Comparison of ENCODE assay signal across 8 cellular contexts in the genomic region with DNA sequence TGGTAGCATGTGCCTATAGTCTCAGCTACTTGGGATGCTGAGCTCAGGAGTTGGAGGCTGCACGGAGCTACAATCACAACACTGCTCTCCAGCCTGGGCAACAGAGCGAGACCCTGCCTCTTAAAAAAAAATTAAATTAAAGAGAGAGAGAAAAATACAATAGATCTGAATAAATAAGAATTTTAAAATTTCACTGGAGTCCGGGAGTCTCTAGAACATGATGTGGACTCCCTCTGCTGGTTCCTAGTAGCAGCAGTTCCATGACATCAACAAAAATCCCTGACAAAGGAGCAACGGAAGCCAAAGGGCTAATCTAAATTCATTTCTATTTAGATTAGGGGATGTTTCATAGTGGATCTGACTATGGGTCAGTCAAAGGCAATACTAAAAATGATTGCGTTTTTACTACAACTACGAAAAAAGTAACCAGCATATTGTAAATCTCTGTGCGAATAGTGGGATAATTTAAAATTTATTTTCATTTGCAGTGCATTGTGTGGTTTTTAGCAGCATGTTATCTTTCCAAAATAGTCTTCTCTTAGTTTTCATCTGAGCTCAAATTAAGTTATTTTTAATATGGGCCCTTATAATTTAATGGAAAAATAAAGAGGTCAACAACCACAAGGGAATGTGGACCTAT. TPM values are rescaled to one million over a fixed set of nuclear protein-coding genes. Genes with fewer than 3 reads are reported as not detected.
A peak's percentile ranks its signal among the peaks of the same experiment; 100 is the strongest.
DNase-seq lines count a peak whose midpoint lies in the region; ATAC-seq and TF ChIP-seq lines count a peak whose summit lies in the region.

No MANE protein-coding gene starts in this region.

- no peaks in the 10 kb centered on the region for H3K27me3 Mint-ChIP-seq in stimulated activated naive CD8-positive, alpha-beta T cell treated with anti-CD3 and anti-CD28 coated beads, Interleukin-15, amount 100 ng/mL, for 72 hours
- H3K27me3 Mint-ChIP-seq in activated CD4-positive, alpha-beta T cell treated with anti-CD3 and anti-CD28 coated beads, Interleukin-2, amount 10 ng/mL, durations not matched to agents 7 days and 5 days, result no peaks in the 10 kb centered on the region

- peaks cover 33% of the 10 kb centered on the region for H3K36me3 Mint-ChIP-seq in activated CD4-positive, alpha-beta T cell treated with anti-CD3 and anti-CD28 coated beads, Interleukin-2, amount 10 ng/mL, durations not matched to agents 7 days and 5 days (ENCODE audit: low read depth)

- DNase-seq in BJ (ENCODE audit: low read depth) (no peak), HuH-7 (ENCODE audit: low spot score) (peak; percentile 30), astrocyte of the cerebellum (ENCODE audit: low read depth) (peak; percentile 39), left kidney (ENCODE audit: low read depth, low spot score) (peak; percentile 44), SKM-1 (lab: John Stamatoyannopoulos, UW; ENCODE audit: unreplicated experiment) (no peak)
- no peak for DNase-seq in stimulated activated naive CD8-positive, alpha-beta T cell treated with anti-CD3 and anti-CD28 coated beads, Interleukin-15, amount 100 ng/mL, for 72 hours
- DNase-seq in activated CD4-positive, alpha-beta T cell treated with anti-CD3 and anti-CD28 coated beads, Interleukin-2, amount 10 ng/mL, durations not matched to agents 7 days and 5 days, result no peak
- DNase-seq in activated CD4-positive, alpha-beta T cell treated with anti-CD3 and anti-CD28 coated beads, Interleukin-2, amount 50 U/mL, for 48 hours, result no peak

- no peak overlapping the region for H3K27ac Mint-ChIP-seq in stimulated activated naive CD8-positive, alpha-beta T cell treated with anti-CD3 and anti-CD28 coated beads, Interleukin-15, amount 100 ng/mL, for 72 hours
- H3K27ac Mint-ChIP-seq in activated CD4-positive, alpha-beta T cell treated with anti-CD3 and anti-CD28 coated beads, Interleukin-2, amount 10 ng/mL, durations not matched to agents 7 days and 5 days, result no peak overlapping the region

- TF ChIP-seq CTCF in BJ (IDR thresholded peaks at IDR 0.05; ENCODE audit: insufficient read depth, low read depth, low read length), result peak; percentile 77
- peak; percentile 85 for TF ChIP-seq CTCF in astrocyte of the cerebellum (IDR thresholded peaks at IDR 0.05; ENCODE audit: low read depth, low read length, missing control alignments)

- H3K4me1 Mint-ChIP-seq in stimulated activated naive CD8-positive, alpha-beta T cell treated with anti-CD3 and anti-CD28 coated beads, Interleukin-15, amount 100 ng/mL, for 72 hours, result peaks cover 50% of the 10 kb centered on the region
- peaks cover 28% of the 10 kb centered on the region for H3K4me1 Mint-ChIP-seq in activated CD4-positive, alpha-beta T cell treated with anti-CD3 and anti-CD28 coated beads, Interleukin-2, amount 10 ng/mL, durations not matched to agents 7 days and 5 days

- in situ Hi-C loops in astrocyte of the cerebellum (cut with HindIII; ENCODE audit: low sequenced_read_pairs), result loop anchor here (10.0 kb wide), 1 partner anchor 616 kb away; no protein-coding TSS in a partner anchor

- no peak overlapping the region for H3K4me3 Mint-ChIP-seq in stimulated activated naive CD8-positive, alpha-beta T cell treated with anti-CD3 and anti-CD28 coated beads, Interleukin-15, amount 100 ng/mL, for 72 hours
- H3K4me3 Mint-ChIP-seq in activated CD4-positive, alpha-beta T cell treated with anti-CD3 and anti-CD28 coated beads, Interleukin-2, amount 10 ng/mL, durations not matched to agents 7 days and 5 days, result no peak overlapping the region

- ATAC-seq in stimulated activated naive CD8-positive, alpha-beta T cell treated with anti-CD3 and anti-CD28 coated beads, Interleukin-15, amount 100 ng/mL, for 72 hours, result no peak

- H3K4me3 ChIP-seq in BJ (ENCODE audit: low read depth, low read length), result no peak overlapping the region
- no peak overlapping the region for H3K4me3 ChIP-seq in astrocyte of the cerebellum (ENCODE audit: low read depth, low read length)

- no peaks in the 10 kb centered on the region for H3K9me3 Mint-ChIP-seq in stimulated activated naive CD8-positive, alpha-beta T cell treated with anti-CD3 and anti-CD28 coated beads, Interleukin-15, amount 100 ng/mL, for 72 hours
- peaks cover 2% of the 10 kb centered on the region for H3K9me3 Mint-ChIP-seq in activated CD4-positive, alpha-beta T cell treated with anti-CD3 and anti-CD28 coated beads, Interleukin-2, amount 10 ng/mL, durations not matched to agents 7 days and 5 days

- no peaks in the 10 kb centered on the region for H3K27me3 ChIP-seq in BJ (ENCODE audit: control insufficient read depth, insufficient read depth, low read length)

- POLR2A ChIA-PET in BJ (lab: Charles Lee), result interaction anchor here (0.6 kb wide), 1 partner anchor 58 kb away, joined by 4 read pairs; no protein-coding TSS in a partner anchor
- POLR2A ChIA-PET in activated CD4-positive, alpha-beta T cell treated with anti-CD3 and anti-CD28 coated beads, Interleukin-2, amount 10 ng/mL, durations not matched to agents 7 days and 5 days (lab: Charles Lee), result no interaction called here

- CTCF ChIA-PET in BJ (lab: Yijun Ruan, JAX), result interaction anchor here (0.9 to 2.2 kb wide), 11 partner anchors 11 to 613 kb away, joined by 3 to 21 read pairs (median 5); no protein-coding TSS in a partner anchor
- CTCF ChIA-PET in activated CD4-positive, alpha-beta T cell treated with anti-CD3 and anti-CD28 coated beads, Interleukin-2, amount 10 ng/mL, durations not matched to agents 7 days and 5 days (lab: Charles Lee), result interaction anchor here (0.6 to 0.8 kb wide), 2 partner anchors 23 to 66 kb away, joined by 3 to 4 read pairs; no protein-coding TSS in a partner anchor

- peaks cover 2% of the 10 kb centered on the region; the same call in 1 of the 2 replicates for H3K36me3 ChIP-seq in BJ (ENCODE audit: control insufficient read depth, insufficient read depth, low read length)

RNA-seq across cellular contexts. Expression of a gene that starts 6.7 kb away (rescaled TPM):
- 10.9 and 23.8 TPM in 2 replicates for polyA plus RNA-seq in BJ (2011; rRNA removed)
- 11.3 and 11.9 TPM in 2 replicates for polyA minus RNA-seq in BJ (2011; rRNA and poly(A)+ RNA removed)
- 10 to 100 TPM; 40.3 to 46.5 TPM for total RNA-seq in activated CD4-positive, alpha-beta T cell treated with anti-CD3 and anti-CD28 coated beads, Interleukin-2, amount 10 ng/mL, durations not matched to agents 7 days and 5 days

RNA-seq across cellular contexts. Expression of a gene that starts 39.4 kb away (rescaled TPM):
- 6.1 and 9.1 TPM in 2 replicates for polyA plus RNA-seq in BJ (2011; rRNA removed)
- polyA minus RNA-seq in BJ (2011; rRNA and poly(A)+ RNA removed), result 10.4 and 12.4 TPM in 2 replicates
- total RNA-seq in activated CD4-positive, alpha-beta T cell treated with anti-CD3 and anti-CD28 coated beads, Interleukin-2, amount 10 ng/mL, durations not matched to agents 7 days and 5 days, result 1 to 10 TPM; 6.9 to 7.4 TPM

Comparison
In these comparisons a context has a peak if more than half of its experiments do, and no peak if none do; other contexts are left out.
1. DNase-seq: peak in HuH-7 (single experiment), astrocyte of the cerebellum (single experiment) and left kidney (single experiment); none in BJ (single experiment), stimulated activated naive CD8-positive, alpha-beta T cell treated with anti-CD3 and anti-CD28 coated beads, Interleukin-15, amount 100 ng/mL, for 72 hours (0 of 2), activated CD4-positive, alpha-beta T cell treated with anti-CD3 and anti-CD28 coated beads, Interleukin-2, amount 10 ng/mL, durations not matched to agents 7 days and 5 days (single experiment), activated CD4-positive, alpha-beta T cell treated with anti-CD3 and anti-CD28 coated beads, Interleukin-2, amount 50 U/mL, for 48 hours (0 of 2) and SKM-1 (single experiment).